Comparison of ENCODE assay signal across 8 cellular contexts in genomic region chr2:27703638-27704341, GRCh38. TPM values are rescaled to one million over a fixed set of nuclear protein-coding genes. Genes with fewer than 3 reads are reported as not detected.
DNase-seq lines count a peak whose midpoint lies in the region; ATAC-seq and TF ChIP-seq lines count a peak whose summit lies in the region.

No MANE protein-coding gene starts in this region.

- DNase-seq in EL = peak; percentile 90
- DNase-seq in PC-3 = peak; percentile 94
- peak; percentile 81 for DNase-seq in activated T-cell treated with anti-CD3 and anti-CD28 coated beads for 24 hours (ENCODE audit: low read depth)
- DNase-seq in esophagus muscularis mucosa (ENCODE audit: extremely low spot score) = peak; percentile 98

- H3K9me3 Mint-ChIP-seq in nephron = no peaks in the 10 kb centered on the region
- H3K9me3 Mint-ChIP-seq in stimulated activated memory B cell treated with anti-CD40 and anti-IgM and Interleukin-4, amounts not matched to agents 10 μg/mL and 1 μg/mL and 100 μg/mL, for 72 hours = no peaks in the 10 kb centered on the region

- POLR2A ChIA-PET in PC-3 (lab: Charles Lee; ENCODE audit: unreplicated experiment) = interaction anchor here (0.7 kb wide), 1 partner anchor 567 kb away, joined by 6 read pairs; no protein-coding TSS in a partner anchor

- H3K79me2 ChIP-seq in KMS-11 (ENCODE audit: insufficient read depth, low read depth) (no peaks in the 10 kb centered on the region), PC-3 (ENCODE audit: low read length) (no peaks in the 10 kb centered on the region)

- peaks cover 35% of the 10 kb centered on the region for H3K4me1 Mint-ChIP-seq in nephron
- peaks cover 8% of the 10 kb centered on the region for H3K4me1 Mint-ChIP-seq in stimulated activated memory B cell treated with anti-CD40 and anti-IgM and Interleukin-4, amounts not matched to agents 10 μg/mL and 1 μg/mL and 100 μg/mL, for 72 hours

- peak overlapping the region in 2 of 3 experiments; percentile 32 to 48 for H3K27ac Mint-ChIP-seq in nephron
- H3K27ac Mint-ChIP-seq in stimulated activated memory B cell treated with anti-CD40 and anti-IgM and Interleukin-4, amounts not matched to agents 10 μg/mL and 1 μg/mL and 100 μg/mL, for 72 hours = no peak overlapping the region

- no peaks in the 10 kb centered on the region for H3K27me3 ChIP-seq in KMS-11 (ENCODE audit: insufficient read depth, low read depth)
- no peaks in the 10 kb centered on the region for H3K27me3 ChIP-seq in PC-3 (ENCODE audit: low read length)
- no peaks in the 10 kb centered on the region for H3K27me3 ChIP-seq in esophagus muscularis mucosa

- no peaks in the 10 kb centered on the region for H3K36me3 Mint-ChIP-seq in nephron (ENCODE audit: low read depth)
- H3K36me3 Mint-ChIP-seq in stimulated activated memory B cell treated with anti-CD40 and anti-IgM and Interleukin-4, amounts not matched to agents 10 μg/mL and 1 μg/mL and 100 μg/mL, for 72 hours = peaks cover under 1% of the 10 kb centered on the region

- 27% methylated on average over 9 of the region's 9 CpGs for WGBS in esophagus muscularis mucosa

- TF ChIP-seq CTCF in KMS-11 (conservative IDR thresholded peaks at IDR 0.05; ENCODE audit: low read depth, low read length) (peak; percentile 94), PC-3 (conservative IDR thresholded peaks at IDR 0.05; ENCODE audit: low read depth, low read length) (peak; percentile 96), esophagus muscularis mucosa (IDR thresholded peaks at IDR 0.05) (peak; percentile 93 to 97 (median 93)), nephron (IDR thresholded peaks at IDR 0.05; ENCODE audit: unreplicated experiment in 3 of 3) (peak; percentile 82 to 89 (median 85))

- H3K27ac ChIP-seq in KMS-11 = no peak overlapping the region
- H3K27ac ChIP-seq in PC-3 (ENCODE audit: low read length) = no peak overlapping the region
- H3K27ac ChIP-seq in esophagus muscularis mucosa (replicated peaks in 1 of 4) = peak overlapping the region; percentile 81 to 91 (median 89)

- H3K36me3 ChIP-seq in KMS-11 (ENCODE audit: insufficient read depth) (no peaks in the 10 kb centered on the region), PC-3 (ENCODE audit: low read depth, low read length) (no peaks in the 10 kb centered on the region), esophagus muscularis mucosa (peaks cover 0 to 5% (median 0%) of the 10 kb centered on the region in 4 donors)

- peaks cover 15% of the 10 kb centered on the region for H3K4me1 ChIP-seq in KMS-11 (ENCODE audit: low read depth, poor library complexity, severe bottlenecking)
- H3K4me1 ChIP-seq in PC-3 (ENCODE audit: insufficient read depth, low read length) = peaks cover 30% of the 10 kb centered on the region
- peaks cover 42 to 55% (median 48%) of the 10 kb centered on the region in 4 donors for H3K4me1 ChIP-seq in esophagus muscularis mucosa

- no peaks in the 10 kb centered on the region for H3K27me3 Mint-ChIP-seq in nephron (ENCODE audit: low read depth)
- peaks cover 9% of the 10 kb centered on the region for H3K27me3 Mint-ChIP-seq in stimulated activated memory B cell treated with anti-CD40 and anti-IgM and Interleukin-4, amounts not matched to agents 10 μg/mL and 1 μg/mL and 100 μg/mL, for 72 hours

- ATAC-seq in PC-3 (peak; percentile 62), GM19463 (IDR thresholded peaks at IDR 0.05; ENCODE audit: unreplicated experiment) (no peak)
- peak; percentile 78 for ATAC-seq in stimulated activated memory B cell treated with anti-CD40 and anti-IgM and Interleukin-4, amounts not matched to agents 10 μg/mL and 1 μg/mL and 100 μg/mL, for 72 hours

- no peaks in the 10 kb centered on the region for H3K9me3 ChIP-seq in PC-3 (ENCODE audit: low read length)
- no peaks in the 10 kb centered on the region for H3K9me3 ChIP-seq in esophagus muscularis mucosa

- no peaks in the 10 kb centered on the region for H3K9me2 ChIP-seq in PC-3 (replicated peaks; ENCODE audit: low read length)

- no peak for TF ChIP-seq EP300 in esophagus muscularis mucosa (IDR thresholded peaks at IDR 0.05)

- H2AFZ ChIP-seq in KMS-11 (ENCODE audit: low read depth) (no peak overlapping the region), PC-3 (ENCODE audit: low read length) (peak overlapping the region; percentile 37)

- intact Hi-C loops in PC-3 (cut with micrococcal nuclease) (loop anchor here (1.0 to 10.0 kb wide), 4 partner anchors 71 to 861 kb away; partner anchors contain the start of gene MRPL33), esophagus muscularis mucosa (cut with DNase I) (loop anchor here (2.0 to 10.0 kb wide), 2 partner anchors 121 to 749 kb away; no protein-coding TSS in a partner anchor)

- H3K4me3 ChIP-seq in KMS-11 (IDR thresholded peaks at IDR 0.05; ENCODE audit: insufficient read depth, low read depth, low read length) (no peak overlapping the region), PC-3 (ENCODE audit: low read length) (no peak overlapping the region), esophagus muscularis mucosa (no peak overlapping the region)

- no peak overlapping the region for H3K4me3 Mint-ChIP-seq in nephron
- H3K4me3 Mint-ChIP-seq in stimulated activated memory B cell treated with anti-CD40 and anti-IgM and Interleukin-4, amounts not matched to agents 10 μg/mL and 1 μg/mL and 100 μg/mL, for 72 hours = no peak overlapping the region

- no peak for TF ChIP-seq POLR2A in esophagus muscularis mucosa (IDR thresholded peaks at IDR 0.05; ENCODE audit: low read depth)

- peaks cover 5% of the 10 kb centered on the region for H3F3A ChIP-seq in PC-3 (ENCODE audit: low read length, unreplicated experiment)

- H4K20me1 ChIP-seq in KMS-11 (ENCODE audit: insufficient read depth) (no peaks in the 10 kb centered on the region), PC-3 (ENCODE audit: low read length) (no peaks in the 10 kb centered on the region)

- CTCF ChIA-PET in PC-3 (lab: Charles Lee) = interaction anchor here (0.5 to 1.1 kb wide), 6 partner anchors 9 to 692 kb away, joined by 3 to 6 read pairs (median 4); no protein-coding TSS in a partner anchor

- no peak overlapping the region; the same call in 1 of the 2 replicates for H3K4me2 ChIP-seq in KMS-11
- no peak overlapping the region; the same call in 1 of the 2 replicates for H3K4me2 ChIP-seq in PC-3 (ENCODE audit: low read length)

- no peak overlapping the region for H3K9ac ChIP-seq in KMS-11
- no peak overlapping the region for H3K9ac ChIP-seq in PC-3 (ENCODE audit: low read length)

- no TSS peak for BruUV-seq in PC-3 (replicated peaks; lab: Mats Ljungman, UMichigan)

RNA-seq across cellular contexts. Expression of gene SLC4A1AP, which starts 40.1 kb away (rescaled TPM):
- total RNA-seq in PC-3 (2014; rRNA removed) (29.1 and 30.3 TPM in 2 replicates), esophagus muscularis mucosa (10 to 100 TPM; 16.7 to 22.8 (median 20.1) TPM)

RNA-seq across cellular contexts. Expression of gene SUPT7L, which starts 40.4 kb away (rescaled TPM):
- 23.4 and 27.2 TPM in 2 replicates for total RNA-seq in PC-3 (2014; rRNA removed)
- 10 to 100 TPM; 18.5 to 23.1 (median 20.7) TPM for total RNA-seq in esophagus muscularis mucosa

Comparison
In these comparisons a context has a peak if more than half of its experiments do, and no peak if none do; other contexts are left out.
1. H3K27ac ChIP-seq: peak in esophagus muscularis mucosa (4 of 4); none in KMS-11 (single experiment) and PC-3 (single experiment).
2. Peak in every context shown above with its lines, with median percentiles within 50 percentile points of each other: DNase-seq and CTCF ChIP-seq.